ENCODE assay signal across 7 cellular contexts in genomic region chr14:66070542-66071319, GRCh38.
A peak's percentile ranks its signal among the peaks of the same experiment; 100 is the strongest.
DNase-seq lines count a peak whose midpoint lies in the region; ATAC-seq and TF ChIP-seq lines count a peak whose summit lies in the region.

No MANE protein-coding gene starts in this region.

- no peak overlapping the region for H3K27ac Mint-ChIP-seq in T-helper 2 cell treated with Interferon-gamma antibody and Interleukin-4, amounts not matched to agents 5 μg/mL and 100 μg/mL, for 36 hours

- DNase-seq in HT1080 (ENCODE audit: low read depth) (peak; percentile 31), astrocyte of the hippocampus (ENCODE audit: low read depth, low spot score) (peak; percentile 44), islet precursor cell (peak; percentile 84)
- DNase-seq in T-helper 2 cell treated with Interferon-gamma antibody and Interleukin-4, amounts not matched to agents 5 μg/mL and 100 μg/mL, for 36 hours (ENCODE audit: low spot score): peak; percentile 33
- DNase-seq in stimulated activated CD4-positive, alpha-beta T cell treated with anti-CD3 and anti-CD28 coated beads, TNF-alpha, amount 100 ng/mL, for 24 hours (ENCODE audit: low read depth in 3 of 3): peak; percentile 51 to 57 (median 51)

- no peaks in the 10 kb centered on the region for H3K9me3 Mint-ChIP-seq in T-helper 2 cell treated with Interferon-gamma antibody and Interleukin-4, amounts not matched to agents 5 μg/mL and 100 μg/mL, for 36 hours

- H3K36me3 Mint-ChIP-seq in T-helper 2 cell treated with Interferon-gamma antibody and Interleukin-4, amounts not matched to agents 5 μg/mL and 100 μg/mL, for 36 hours (ENCODE audit: low read depth): no peaks in the 10 kb centered on the region

- peaks cover 19% of the 10 kb centered on the region for H3K27me3 Mint-ChIP-seq in T-helper 2 cell treated with Interferon-gamma antibody and Interleukin-4, amounts not matched to agents 5 μg/mL and 100 μg/mL, for 36 hours (ENCODE audit: low read depth)

- no peak overlapping the region for H3K4me3 Mint-ChIP-seq in T-helper 2 cell treated with Interferon-gamma antibody and Interleukin-4, amounts not matched to agents 5 μg/mL and 100 μg/mL, for 36 hours

- ATAC-seq in GM19455 (IDR thresholded peaks at IDR 0.05; ENCODE audit: unreplicated experiment): no peak

- peak; percentile 94 for TF ChIP-seq CTCF in GM12872 (IDR thresholded peaks at IDR 0.05; ENCODE audit: insufficient read depth, low read depth, low read length)

- H3K4me1 Mint-ChIP-seq in T-helper 2 cell treated with Interferon-gamma antibody and Interleukin-4, amounts not matched to agents 5 μg/mL and 100 μg/mL, for 36 hours (ENCODE audit: low read depth): peaks cover 9% of the 10 kb centered on the region

Comparison
In these comparisons a context has a peak if more than half of its experiments do, and no peak if none do; other contexts are left out.
1. DNase-seq: peak in every context shown above with its lines; median percentile 84 in islet precursor cell; 51 in stimulated activated CD4-positive, alpha-beta T cell treated with anti-CD3 and anti-CD28 coated beads, TNF-alpha, amount 100 ng/mL, for 24 hours; 44 in astrocyte of the hippocampus; 33 in T-helper 2 cell treated with Interferon-gamma antibody and Interleukin-4, amounts not matched to agents 5 μg/mL and 100 μg/mL, for 36 hours; 31 in HT1080.